9 cellular contexts compared by ENCODE assay signal in genomic region chr2:26173596-26174482, GRCh38. TPM values are rescaled to one million over a fixed set of nuclear protein-coding genes. Genes with fewer than 3 reads are reported as not detected.
DNase-seq lines count a peak whose midpoint lies in the region; ATAC-seq and TF ChIP-seq lines count a peak whose summit lies in the region.
"Had no signal": no experiment of that assay in that cellular context is flagged by ENCODE, and none has a peak within 500 bp of the region (broad histone marks: within the 10 kb centered on the region; RNA-seq: fewer than 3 reads in every experiment).

No MANE protein-coding gene starts in this region.

- H3K27me3 ChIP-seq in iPS-15b (ENCODE audit: control insufficient read depth, insufficient read depth, low read length): peaks cover 3% of the 10 kb centered on the region
- peaks cover 28% of the 10 kb centered on the region for H3K27me3 ChIP-seq in smooth muscle cell (ENCODE audit: low read depth)

- no peaks in the 10 kb centered on the region for H3K79me2 ChIP-seq in smooth muscle cell (ENCODE audit: low read depth)

- H3K36me3 ChIP-seq in iPS-15b (ENCODE audit: control insufficient read depth, insufficient read depth, low read length): no peaks in the 10 kb centered on the region
- no peaks in the 10 kb centered on the region for H3K36me3 ChIP-seq in smooth muscle cell (ENCODE audit: low read depth)

- H3K9me3 Mint-ChIP-seq in activated B cell treated with CpG ODN at 0.5 μM for 24 hours: no peaks in the 10 kb centered on the region

- no peaks in the 10 kb centered on the region for H3F3A ChIP-seq in smooth muscle cell (ENCODE audit: low read depth)

- ATAC-seq in activated B cell treated with CpG ODN at 0.5 μM for 24 hours (ENCODE audit: low read depth) (no peak), GM18868 (IDR thresholded peaks at IDR 0.05; ENCODE audit: unreplicated experiment) (no peak)

- no peak overlapping the region for H3K27ac ChIP-seq in smooth muscle cell (ENCODE audit: low read depth)

- peaks cover 42% of the 10 kb centered on the region for H3K27me3 Mint-ChIP-seq in activated B cell treated with CpG ODN at 0.5 μM for 24 hours

- H3K9me3 ChIP-seq in iPS-15b (ENCODE audit: control insufficient read depth, insufficient read depth, low read length) (no peaks in the 10 kb centered on the region), smooth muscle cell (replicated peaks; ENCODE audit: low read depth) (no peaks in the 10 kb centered on the region)

- peaks cover 18% of the 10 kb centered on the region for H3K4me1 Mint-ChIP-seq in activated B cell treated with CpG ODN at 0.5 μM for 24 hours

- DNase-seq in NCI-H748 (lab: John Stamatoyannopoulos, UW; ENCODE audit: unreplicated experiment) (peak; percentile 28), NCI-H748 treated with DMSO at 0.1 percent for 48 hours (lab: John Stamatoyannopoulos, UW) (no peak), activated B cell treated with CpG ODN at 0.5 μM for 24 hours (no peak), smooth muscle cell (lab: John Stamatoyannopoulos, UW; ENCODE audit: unreplicated experiment) (no peak), middle frontal gyrus (ENCODE audit: extremely low spot score, low spot score) (no peak), AG20443 (ENCODE audit: low spot score) (no peak)
- DNase-seq: NCI-H1092 treated with DMSO at 0.1 percent for 48 hours had no signal

- H3K4me3 Mint-ChIP-seq in activated B cell treated with CpG ODN at 0.5 μM for 24 hours: peak overlapping the region; percentile 60

- 21% methylated on average over 39 of the region's 58 CpGs for WGBS in smooth muscle cell (ENCODE audit: low lambda C conversion rate)

- no peaks in the 10 kb centered on the region for H4K20me1 ChIP-seq in smooth muscle cell (ENCODE audit: low read depth)

- H3K4me1 ChIP-seq in iPS-15b (ENCODE audit: control insufficient read depth, insufficient read depth, low read length) (peaks cover 4% of the 10 kb centered on the region), smooth muscle cell (ENCODE audit: low read depth) (peaks cover 5% of the 10 kb centered on the region)

- CTCF ChIA-PET in activated B cell treated with CpG ODN at 0.5 μM for 24 hours (lab: Charles Lee): no interaction called here

- H3K36me3 Mint-ChIP-seq in activated B cell treated with CpG ODN at 0.5 μM for 24 hours (ENCODE audit: low read depth): no peaks in the 10 kb centered on the region

- H3K4me3 ChIP-seq in iPS-15b (ENCODE audit: low read depth, low read length) (peak overlapping the region; percentile 67), smooth muscle cell (peak overlapping the region; percentile 51)

- no peak for TF ChIP-seq CTCF in activated B cell treated with CpG ODN at 0.5 μM for 24 hours (IDR thresholded peaks at IDR 0.05)
- no peak for TF ChIP-seq CTCF in smooth muscle cell (IDR thresholded peaks at IDR 0.05; ENCODE audit: borderline replicate concordance, insufficient read depth, poor library complexity, severe bottlenecking)

- H3K4me2 ChIP-seq in smooth muscle cell: peak overlapping the region; percentile 85

- intact Hi-C loops in activated B cell treated with CpG ODN at 0.5 μM for 24 hours (cut with micrococcal nuclease): no loop called here

- no peak overlapping the region for H3K9ac ChIP-seq in iPS-15b (ENCODE audit: low read depth, low read length)
- no peak overlapping the region for H3K9ac ChIP-seq in smooth muscle cell (ENCODE audit: low read depth)

- H2AFZ ChIP-seq in smooth muscle cell (ENCODE audit: low read depth): peak overlapping the region; percentile 18

- H3K27ac Mint-ChIP-seq in activated B cell treated with CpG ODN at 0.5 μM for 24 hours: no peak overlapping the region

- POLR2A ChIA-PET in activated B cell treated with CpG ODN at 0.5 μM for 24 hours (lab: Charles Lee): interaction anchor here (2.1 kb wide), 1 partner anchor 11 kb away, joined by 5 read pairs; no protein-coding TSS in a partner anchor

RNA-seq across cellular contexts. Expression of gene GAREM2, which starts 1.0 kb away (rescaled TPM):
- total RNA-seq in activated B cell treated with CpG ODN at 0.5 μM for 24 hours (2.2 and 3.1 TPM in 2 replicates), smooth muscle cell (2.6 and 2.9 TPM in 2 replicates)
- polyA plus RNA-seq in smooth muscle cell: 12.2 and 16.2 TPM in 2 replicates
